In the genomic region with DNA sequence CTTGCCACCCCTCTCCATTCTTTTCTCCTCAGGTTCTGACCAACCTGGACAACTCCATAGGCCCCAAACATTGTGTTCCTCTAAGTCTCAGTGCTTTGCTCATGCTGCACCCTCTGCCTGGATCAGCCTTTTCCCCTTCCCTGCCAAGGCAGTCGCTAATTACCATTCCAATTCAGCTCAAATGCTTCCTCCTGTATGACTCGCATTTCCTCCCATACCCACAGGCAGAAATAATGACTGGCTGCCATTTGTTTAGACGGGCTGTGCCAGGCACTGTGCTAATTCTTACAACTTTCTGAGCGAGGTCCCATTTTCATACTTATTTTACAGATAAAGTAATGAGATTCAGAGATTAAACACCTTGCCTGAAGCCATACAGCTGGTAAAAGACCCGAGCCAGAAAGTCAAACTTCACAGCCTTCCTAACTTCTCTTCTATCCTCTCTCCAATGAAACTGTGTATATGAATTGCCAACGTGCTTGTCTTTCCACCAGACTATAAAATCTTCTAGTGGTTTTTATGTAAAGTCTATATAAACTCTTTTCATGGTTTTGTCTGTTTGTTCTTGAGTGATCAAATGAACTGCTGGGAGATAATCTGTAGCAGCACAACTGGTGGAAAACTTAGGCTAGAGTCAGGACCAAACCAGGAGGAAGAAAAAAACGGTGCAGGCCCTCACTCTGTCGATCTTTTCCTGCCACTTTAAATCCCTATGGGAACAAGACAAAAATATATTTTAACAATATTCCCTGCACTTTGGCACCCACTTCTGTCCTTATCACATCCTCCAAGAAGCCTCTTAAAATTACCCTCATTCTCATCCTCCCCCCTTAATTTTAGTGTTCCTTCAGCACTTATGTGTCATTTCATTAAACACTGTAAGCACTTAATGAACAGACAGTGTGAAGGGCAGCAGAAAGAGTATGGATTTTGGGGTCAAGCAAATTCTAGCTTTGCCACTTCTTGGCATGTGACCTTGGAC, we compare ENCODE assay signal across 1 cellular context.
TF ChIP-seq lines count a peak whose summit lies in the region.

No MANE protein-coding gene starts in this region.

TF ChIP-seq in H1, 55 proteins besides CTCF, POLR2A, EP300 and RAD21:
- TF ChIP-seq CBX8 (IDR thresholded peaks at IDR 0.05; ENCODE audit: borderline replicate concordance, low read depth, low read length) (no peak), CEBPB (IDR thresholded peaks at IDR 0.05; ENCODE audit: low read depth, low read length) (no peak), GABPA (IDR thresholded peaks at IDR 0.05; ENCODE audit: borderline replicate concordance, insufficient read depth, low read length) (no peak), RBBP5 (IDR thresholded peaks at IDR 0.05; ENCODE audit: borderline replicate concordance, low read depth, low read length) (no peak), HDAC6 (IDR thresholded peaks at IDR 0.05; ENCODE audit: low read depth, low read length) (no peak), SRF (IDR thresholded peaks at IDR 0.05; ENCODE audit: low read depth, low read length) (no peak), ASH2L (IDR thresholded peaks at IDR 0.05; ENCODE audit: low read length) (no peak)
- TF ChIP-seq, protein P1, sequence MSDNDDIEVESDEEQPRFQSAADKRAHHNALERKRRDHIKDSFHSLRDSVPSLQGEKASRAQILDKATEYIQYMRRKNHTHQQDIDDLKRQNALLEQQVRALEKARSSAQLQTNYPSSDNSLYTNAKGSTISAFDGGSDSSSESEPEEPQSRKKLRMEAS (IDR thresholded peaks at IDR 0.05), result no peak
